1 cellular context compared by ENCODE assay signal in the genomic region with DNA sequence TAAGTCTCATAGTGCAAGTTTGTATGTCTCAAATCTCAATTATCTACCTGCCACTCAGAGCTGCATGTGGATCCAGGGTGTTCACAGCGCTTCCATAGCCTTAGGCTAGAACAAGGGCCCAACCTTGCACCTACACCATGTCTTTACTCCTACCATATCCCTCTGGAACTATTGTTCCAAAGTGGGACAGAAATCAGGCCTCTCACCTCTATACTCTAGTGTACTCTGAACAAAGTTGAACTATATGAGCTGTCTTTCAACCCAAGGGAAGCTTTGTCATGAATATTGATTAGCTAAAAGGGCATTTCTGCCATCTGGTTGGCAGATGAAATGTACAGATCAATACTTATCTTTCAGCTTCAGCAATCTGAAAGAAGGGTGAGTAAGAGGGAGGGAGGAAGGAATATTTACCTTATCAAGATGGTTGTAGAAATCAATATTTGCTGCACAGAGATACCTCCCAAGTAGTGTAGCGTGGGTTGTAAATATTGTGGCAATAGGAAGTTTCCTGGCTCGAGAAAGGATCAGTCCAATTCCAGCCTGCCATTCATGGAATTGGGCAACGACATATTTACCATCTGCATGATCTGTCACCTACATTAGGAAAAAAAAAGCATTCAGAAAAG.
A peak's percentile ranks its signal among the peaks of the same experiment; 100 is the strongest.
TF ChIP-seq lines count a peak whose summit lies in the region.

No MANE protein-coding gene starts in this region.

TF ChIP-seq in HepG2, 621 proteins besides CTCF, POLR2A, EP300 and RAD21 (continued from another document and continues in another):
- TF ChIP-seq, protein P1, sequence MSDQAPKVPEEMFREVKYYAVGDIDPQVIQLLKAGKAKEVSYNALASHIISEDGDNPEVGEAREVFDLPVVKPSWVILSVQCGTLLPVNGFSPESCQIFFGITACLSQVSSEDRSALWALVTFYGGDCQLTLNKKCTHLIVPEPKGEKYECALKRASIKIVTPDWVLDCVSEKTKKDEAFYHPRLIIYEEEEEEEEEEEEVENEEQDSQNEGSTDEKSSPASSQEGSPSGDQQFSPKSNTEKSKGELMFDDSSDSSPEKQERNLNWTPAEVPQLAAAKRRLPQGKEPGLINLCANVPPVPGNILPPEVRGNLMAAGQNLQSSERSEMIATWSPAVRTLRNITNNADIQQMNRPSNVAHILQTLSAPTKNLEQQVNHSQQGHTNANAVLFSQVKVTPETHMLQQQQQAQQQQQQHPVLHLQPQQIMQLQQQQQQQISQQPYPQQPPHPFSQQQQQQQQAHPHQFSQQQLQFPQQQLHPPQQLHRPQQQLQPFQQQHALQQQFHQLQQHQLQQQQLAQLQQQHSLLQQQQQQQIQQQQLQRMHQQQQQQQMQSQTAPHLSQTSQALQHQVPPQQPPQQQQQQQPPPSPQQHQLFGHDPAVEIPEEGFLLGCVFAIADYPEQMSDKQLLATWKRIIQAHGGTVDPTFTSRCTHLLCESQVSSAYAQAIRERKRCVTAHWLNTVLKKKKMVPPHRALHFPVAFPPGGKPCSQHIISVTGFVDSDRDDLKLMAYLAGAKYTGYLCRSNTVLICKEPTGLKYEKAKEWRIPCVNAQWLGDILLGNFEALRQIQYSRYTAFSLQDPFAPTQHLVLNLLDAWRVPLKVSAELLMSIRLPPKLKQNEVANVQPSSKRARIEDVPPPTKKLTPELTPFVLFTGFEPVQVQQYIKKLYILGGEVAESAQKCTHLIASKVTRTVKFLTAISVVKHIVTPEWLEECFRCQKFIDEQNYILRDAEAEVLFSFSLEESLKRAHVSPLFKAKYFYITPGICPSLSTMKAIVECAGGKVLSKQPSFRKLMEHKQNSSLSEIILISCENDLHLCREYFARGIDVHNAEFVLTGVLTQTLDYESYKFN (CRISPR knock-in tag; conservative IDR thresholded peaks at IDR 0.05) = peak; percentile 70
- TF ChIP-seq TBX2 (CRISPR knock-in tag; IDR thresholded peaks at IDR 0.05; ENCODE audit: borderline replicate concordance) = no peak
- TF ChIP-seq ZNF343 (CRISPR knock-in tag; IDR thresholded peaks at IDR 0.05) = no peak
- no peak for TF ChIP-seq ARNTL (CRISPR knock-in tag; IDR thresholded peaks at IDR 0.05)
- TF ChIP-seq, protein P2, sequence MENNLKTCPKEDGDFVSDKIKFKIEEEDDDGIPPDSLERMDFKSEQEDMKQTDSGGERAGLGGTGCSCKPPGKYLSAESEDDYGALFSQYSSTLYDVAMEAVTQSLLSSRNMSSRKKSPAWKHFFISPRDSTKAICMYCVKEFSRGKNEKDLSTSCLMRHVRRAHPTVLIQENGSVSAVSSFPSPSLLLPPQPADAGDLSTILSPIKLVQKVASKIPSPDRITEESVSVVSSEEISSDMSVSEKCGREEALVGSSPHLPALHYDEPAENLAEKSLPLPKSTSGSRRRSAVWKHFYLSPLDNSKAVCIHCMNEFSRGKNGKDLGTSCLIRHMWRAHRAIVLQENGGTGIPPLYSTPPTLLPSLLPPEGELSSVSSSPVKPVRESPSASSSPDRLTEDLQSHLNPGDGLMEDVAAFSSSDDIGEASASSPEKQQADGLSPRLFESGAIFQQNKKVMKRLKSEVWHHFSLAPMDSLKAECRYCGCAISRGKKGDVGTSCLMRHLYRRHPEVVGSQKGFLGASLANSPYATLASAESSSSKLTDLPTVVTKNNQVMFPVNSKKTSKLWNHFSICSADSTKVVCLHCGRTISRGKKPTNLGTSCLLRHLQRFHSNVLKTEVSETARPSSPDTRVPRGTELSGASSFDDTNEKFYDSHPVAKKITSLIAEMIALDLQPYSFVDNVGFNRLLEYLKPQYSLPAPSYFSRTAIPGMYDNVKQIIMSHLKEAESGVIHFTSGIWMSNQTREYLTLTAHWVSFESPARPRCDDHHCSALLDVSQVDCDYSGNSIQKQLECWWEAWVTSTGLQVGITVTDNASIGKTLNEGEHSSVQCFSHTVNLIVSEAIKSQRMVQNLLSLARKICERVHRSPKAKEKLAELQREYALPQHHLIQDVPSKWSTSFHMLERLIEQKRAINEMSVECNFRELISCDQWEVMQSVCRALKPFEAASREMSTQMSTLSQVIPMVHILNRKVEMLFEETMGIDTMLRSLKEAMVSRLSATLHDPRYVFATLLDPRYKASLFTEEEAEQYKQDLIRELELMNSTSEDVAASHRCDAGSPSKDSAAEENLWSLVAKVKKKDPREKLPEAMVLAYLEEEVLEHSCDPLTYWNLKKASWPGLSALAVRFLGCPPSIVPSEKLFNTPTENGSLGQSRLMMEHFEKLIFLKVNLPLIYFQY (CRISPR knock-in tag; IDR thresholded peaks at IDR 0.05; ENCODE audit: borderline replicate concordance) = no peak
- TF ChIP-seq SMAD1 (CRISPR knock-in tag; IDR thresholded peaks at IDR 0.05; ENCODE audit: borderline replicate concordance, low read depth) = no peak
- TF ChIP-seq, protein P3, sequence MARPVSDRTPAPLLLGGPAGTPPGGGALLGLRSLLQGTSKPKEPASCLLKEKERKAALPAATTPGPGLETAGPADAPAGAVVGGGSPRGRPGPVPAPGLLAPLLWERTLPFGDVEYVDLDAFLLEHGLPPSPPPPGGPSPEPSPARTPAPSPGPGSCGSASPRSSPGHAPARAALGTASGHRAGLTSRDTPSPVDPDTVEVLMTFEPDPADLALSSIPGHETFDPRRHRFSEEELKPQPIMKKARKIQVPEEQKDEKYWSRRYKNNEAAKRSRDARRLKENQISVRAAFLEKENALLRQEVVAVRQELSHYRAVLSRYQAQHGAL (CRISPR knock-in tag; IDR thresholded peaks at IDR 0.05; ENCODE audit: not compliant biosample characterization) = no peak
- no peak for TF ChIP-seq ZC3H13 (CRISPR knock-in tag; IDR thresholded peaks at IDR 0.05)
- TF ChIP-seq FOXJ3 (CRISPR knock-in tag; IDR thresholded peaks at IDR 0.05; ENCODE audit: borderline replicate concordance) = 0 out of 2 replicates have a peak, but pooled peaks have one; percentile 27
- TF ChIP-seq ZNF577 (CRISPR knock-in tag; IDR thresholded peaks at IDR 0.05; ENCODE audit: borderline replicate concordance, low read depth) = no peak
- TF ChIP-seq KAT2B (IDR thresholded peaks at IDR 0.05; ENCODE audit: borderline replicate concordance, low read depth, low read length) = peak; percentile 94
- TF ChIP-seq ELF1 (CRISPR knock-in tag; IDR thresholded peaks at IDR 0.05) = no peak
- no peak for TF ChIP-seq REXO4 (CRISPR knock-in tag; IDR thresholded peaks at IDR 0.05; ENCODE audit: borderline replicate concordance)
- no peak for TF ChIP-seq ZSCAN29 (CRISPR knock-in tag; conservative IDR thresholded peaks at IDR 0.05)
- TF ChIP-seq ZNF235 (CRISPR knock-in tag; IDR thresholded peaks at IDR 0.05; ENCODE audit: borderline replicate concordance) = no peak
- TF ChIP-seq ZNF776 (CRISPR knock-in tag; IDR thresholded peaks at IDR 0.05) = no peak
- TF ChIP-seq ZNF253 (CRISPR knock-in tag; IDR thresholded peaks at IDR 0.05; ENCODE audit: borderline replicate concordance) = no peak
- TF ChIP-seq ZNF484 (CRISPR knock-in tag; IDR thresholded peaks at IDR 0.05; ENCODE audit: borderline replicate concordance, low read depth) = no peak
- TF ChIP-seq POGZ (CRISPR knock-in tag; IDR thresholded peaks at IDR 0.05) = 0 out of 2 replicates have a peak, but pooled peaks have one; percentile 25
- TF ChIP-seq U2AF1 (optimal IDR thresholded peaks at IDR 0.05; ENCODE audit: low read depth, low read length) = no peak
- TF ChIP-seq ELF3 (CRISPR knock-in tag; IDR thresholded peaks at IDR 0.05) = no peak
- no peak for TF ChIP-seq HNF4A (CRISPR knock-in tag; IDR thresholded peaks at IDR 0.05)
- TF ChIP-seq HDAC1 (CRISPR knock-in tag; IDR thresholded peaks at IDR 0.05) = no peak
- TF ChIP-seq ZNF33A (CRISPR knock-in tag; IDR thresholded peaks at IDR 0.05; ENCODE audit: borderline replicate concordance) = no peak
- TF ChIP-seq JARID2 (CRISPR knock-in tag; IDR thresholded peaks at IDR 0.05; ENCODE audit: insufficient replicate concordance) = no peak
- TF ChIP-seq CBX1 (IDR thresholded peaks at IDR 0.05; ENCODE audit: low read depth) = no peak
- TF ChIP-seq MEF2D (CRISPR knock-in tag; IDR thresholded peaks at IDR 0.05) = no peak
- no peak for TF ChIP-seq SNAI1 (CRISPR knock-in tag; IDR thresholded peaks at IDR 0.05; ENCODE audit: borderline replicate concordance)
- no peak for TF ChIP-seq ZNF678 (CRISPR knock-in tag; IDR thresholded peaks at IDR 0.05)
- TF ChIP-seq, protein P4, sequence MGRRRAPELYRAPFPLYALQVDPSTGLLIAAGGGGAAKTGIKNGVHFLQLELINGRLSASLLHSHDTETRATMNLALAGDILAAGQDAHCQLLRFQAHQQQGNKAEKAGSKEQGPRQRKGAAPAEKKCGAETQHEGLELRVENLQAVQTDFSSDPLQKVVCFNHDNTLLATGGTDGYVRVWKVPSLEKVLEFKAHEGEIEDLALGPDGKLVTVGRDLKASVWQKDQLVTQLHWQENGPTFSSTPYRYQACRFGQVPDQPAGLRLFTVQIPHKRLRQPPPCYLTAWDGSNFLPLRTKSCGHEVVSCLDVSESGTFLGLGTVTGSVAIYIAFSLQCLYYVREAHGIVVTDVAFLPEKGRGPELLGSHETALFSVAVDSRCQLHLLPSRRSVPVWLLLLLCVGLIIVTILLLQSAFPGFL (CRISPR knock-in tag; IDR thresholded peaks at IDR 0.05) = no peak
- no peak for TF ChIP-seq ZSCAN9 (CRISPR knock-in tag; IDR thresholded peaks at IDR 0.05; ENCODE audit: borderline replicate concordance)
- TF ChIP-seq ZNF224 (CRISPR knock-in tag; IDR thresholded peaks at IDR 0.05) = no peak
- TF ChIP-seq HMG20A (CRISPR knock-in tag; IDR thresholded peaks at IDR 0.05; ENCODE audit: borderline replicate concordance) = no peak
- 0 out of 2 replicates have a peak, but pooled peaks have one; percentile 10 for TF ChIP-seq THAP11 (CRISPR knock-in tag; IDR thresholded peaks at IDR 0.05)
- TF ChIP-seq CBFB (CRISPR knock-in tag; IDR thresholded peaks at IDR 0.05) = no peak
- no peak for TF ChIP-seq NFYC (CRISPR knock-in tag; IDR thresholded peaks at IDR 0.05)
- TF ChIP-seq SALL1 (CRISPR knock-in tag; IDR thresholded peaks at IDR 0.05) = no peak; the same call in 1 of the 2 replicates
- TF ChIP-seq ZKSCAN5 (CRISPR knock-in tag; IDR thresholded peaks at IDR 0.05) = no peak
- no peak for TF ChIP-seq ZNF572 (CRISPR knock-in tag; IDR thresholded peaks at IDR 0.05)
- TF ChIP-seq ONECUT2 (CRISPR knock-in tag; IDR thresholded peaks at IDR 0.05) = peak; percentile 73
- no peak for TF ChIP-seq MXD4 (CRISPR knock-in tag; IDR thresholded peaks at IDR 0.05)
- TF ChIP-seq ZNF124 (CRISPR knock-in tag; IDR thresholded peaks at IDR 0.05) = no peak
- TF ChIP-seq TMF1 (CRISPR knock-in tag; IDR thresholded peaks at IDR 0.05; ENCODE audit: low read depth) = no peak
- TF ChIP-seq EHMT2 (IDR thresholded peaks at IDR 0.05; ENCODE audit: borderline replicate concordance, low read depth, low read length) = no peak
- no peak for TF ChIP-seq SSRP1 (CRISPR knock-in tag; IDR thresholded peaks at IDR 0.05)
- TF ChIP-seq, protein P5, sequence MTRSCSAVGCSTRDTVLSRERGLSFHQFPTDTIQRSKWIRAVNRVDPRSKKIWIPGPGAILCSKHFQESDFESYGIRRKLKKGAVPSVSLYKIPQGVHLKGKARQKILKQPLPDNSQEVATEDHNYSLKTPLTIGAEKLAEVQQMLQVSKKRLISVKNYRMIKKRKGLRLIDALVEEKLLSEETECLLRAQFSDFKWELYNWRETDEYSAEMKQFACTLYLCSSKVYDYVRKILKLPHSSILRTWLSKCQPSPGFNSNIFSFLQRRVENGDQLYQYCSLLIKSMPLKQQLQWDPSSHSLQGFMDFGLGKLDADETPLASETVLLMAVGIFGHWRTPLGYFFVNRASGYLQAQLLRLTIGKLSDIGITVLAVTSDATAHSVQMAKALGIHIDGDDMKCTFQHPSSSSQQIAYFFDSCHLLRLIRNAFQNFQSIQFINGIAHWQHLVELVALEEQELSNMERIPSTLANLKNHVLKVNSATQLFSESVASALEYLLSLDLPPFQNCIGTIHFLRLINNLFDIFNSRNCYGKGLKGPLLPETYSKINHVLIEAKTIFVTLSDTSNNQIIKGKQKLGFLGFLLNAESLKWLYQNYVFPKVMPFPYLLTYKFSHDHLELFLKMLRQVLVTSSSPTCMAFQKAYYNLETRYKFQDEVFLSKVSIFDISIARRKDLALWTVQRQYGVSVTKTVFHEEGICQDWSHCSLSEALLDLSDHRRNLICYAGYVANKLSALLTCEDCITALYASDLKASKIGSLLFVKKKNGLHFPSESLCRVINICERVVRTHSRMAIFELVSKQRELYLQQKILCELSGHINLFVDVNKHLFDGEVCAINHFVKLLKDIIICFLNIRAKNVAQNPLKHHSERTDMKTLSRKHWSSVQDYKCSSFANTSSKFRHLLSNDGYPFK (CRISPR knock-in tag; IDR thresholded peaks at IDR 0.05; ENCODE audit: borderline replicate concordance) = no peak
- TF ChIP-seq NR2F1 (CRISPR knock-in tag; IDR thresholded peaks at IDR 0.05) = no peak
- TF ChIP-seq CEBPG (CRISPR knock-in tag; IDR thresholded peaks at IDR 0.05) = 0 out of 2 replicates have a peak, but pooled peaks have one; percentile 16
- TF ChIP-seq, protein P6, sequence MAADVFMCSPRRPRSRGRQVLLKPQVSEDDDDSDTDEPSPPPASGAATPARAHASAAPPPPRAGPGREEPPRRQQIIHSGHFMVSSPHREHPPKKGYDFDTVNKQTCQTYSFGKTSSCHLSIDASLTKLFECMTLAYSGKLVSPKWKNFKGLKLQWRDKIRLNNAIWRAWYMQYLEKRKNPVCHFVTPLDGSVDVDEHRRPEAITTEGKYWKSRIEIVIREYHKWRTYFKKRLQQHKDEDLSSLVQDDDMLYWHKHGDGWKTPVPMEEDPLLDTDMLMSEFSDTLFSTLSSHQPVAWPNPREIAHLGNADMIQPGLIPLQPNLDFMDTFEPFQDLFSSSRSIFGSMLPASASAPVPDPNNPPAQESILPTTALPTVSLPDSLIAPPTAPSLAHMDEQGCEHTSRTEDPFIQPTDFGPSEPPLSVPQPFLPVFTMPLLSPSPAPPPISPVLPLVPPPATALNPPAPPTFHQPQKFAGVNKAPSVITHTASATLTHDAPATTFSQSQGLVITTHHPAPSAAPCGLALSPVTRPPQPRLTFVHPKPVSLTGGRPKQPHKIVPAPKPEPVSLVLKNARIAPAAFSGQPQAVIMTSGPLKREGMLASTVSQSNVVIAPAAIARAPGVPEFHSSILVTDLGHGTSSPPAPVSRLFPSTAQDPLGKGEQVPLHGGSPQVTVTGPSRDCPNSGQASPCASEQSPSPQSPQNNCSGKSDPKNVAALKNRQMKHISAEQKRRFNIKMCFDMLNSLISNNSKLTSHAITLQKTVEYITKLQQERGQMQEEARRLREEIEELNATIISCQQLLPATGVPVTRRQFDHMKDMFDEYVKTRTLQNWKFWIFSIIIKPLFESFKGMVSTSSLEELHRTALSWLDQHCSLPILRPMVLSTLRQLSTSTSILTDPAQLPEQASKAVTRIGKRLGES (CRISPR knock-in tag; IDR thresholded peaks at IDR 0.05; ENCODE audit: borderline replicate concordance) = no peak
- no peak for TF ChIP-seq HOXA3 (CRISPR knock-in tag; IDR thresholded peaks at IDR 0.05)
- TF ChIP-seq SP4 (CRISPR knock-in tag; IDR thresholded peaks at IDR 0.05) = no peak
- TF ChIP-seq FOXO1 (CRISPR knock-in tag; IDR thresholded peaks at IDR 0.05) = no peak
